Comparison of ENCODE assay signal across 19 cellular contexts in the genomic region with DNA sequence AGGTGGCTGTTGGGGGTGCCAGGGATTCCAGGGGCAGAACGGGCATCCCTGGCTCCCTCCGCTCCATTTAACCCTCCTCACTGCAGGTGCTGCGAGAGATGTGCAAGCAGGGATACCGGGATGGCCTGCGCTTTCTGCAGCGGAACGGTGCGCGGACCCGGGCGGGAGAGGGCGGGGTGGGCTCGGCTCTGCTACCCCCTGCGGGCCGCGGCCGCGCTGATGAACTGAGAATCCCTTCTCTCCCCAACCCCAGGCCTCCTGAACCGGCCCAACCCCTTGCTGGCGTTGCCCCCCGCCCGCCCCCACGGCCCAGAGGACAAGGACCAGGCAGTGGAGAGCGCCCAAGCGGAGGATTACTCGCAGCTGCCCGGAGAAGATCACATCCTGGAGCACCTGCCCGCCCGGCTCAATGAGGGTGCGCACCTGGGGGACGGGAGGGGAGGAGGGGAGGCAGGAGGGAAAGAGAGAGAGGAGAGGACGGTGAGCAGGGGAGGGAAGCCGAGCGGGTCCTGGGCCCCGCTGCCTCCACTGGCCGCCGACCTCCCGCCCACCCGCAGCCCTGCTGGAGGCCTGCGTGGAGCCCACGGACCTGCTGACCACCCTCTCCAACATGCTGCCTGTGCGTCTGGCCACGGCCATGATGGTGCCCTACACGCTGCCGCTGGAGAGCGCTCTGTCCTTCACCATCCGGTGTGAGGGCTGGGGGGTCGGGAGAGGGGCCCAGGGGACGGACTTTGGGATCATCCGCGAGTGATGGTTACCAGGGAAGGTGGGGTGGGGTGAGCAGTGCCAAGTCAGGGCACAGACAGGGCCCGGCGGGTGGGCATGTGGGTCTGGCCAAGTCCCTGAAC. TPM values are rescaled to one million over a fixed set of nuclear protein-coding genes. Genes with fewer than 3 reads are reported as not detected.
DNase-seq lines count a peak whose midpoint lies in the region; TF ChIP-seq lines count a peak whose summit lies in the region.
"Had no signal": no experiment of that assay in that cellular context is flagged by ENCODE, and none has a peak within 500 bp of the region (broad histone marks: within the 10 kb centered on the region; RNA-seq: fewer than 3 reads in every experiment).

No MANE protein-coding gene starts in this region.

- H4K20me1 ChIP-seq in mammary epithelial cell (ENCODE audit: insufficient read depth, low read length): no peaks in the 10 kb centered on the region

- DNase-seq in breast epithelium (ENCODE audit: low spot score in 2 of 2) (no peak), mammary epithelial cell (no peak), RWPE1 (ENCODE audit: low spot score) (no peak), stomach (no peak), KBM-7 (no peak), GM13977 (ENCODE audit: low spot score) (no peak)
- DNase-seq: activated CD4-positive, alpha-beta T cell treated with anti-CD3 and anti-CD28 coated beads, Interleukin-2, amount 10 ng/mL, durations not matched to agents 7 days and 5 days; activated CD8-positive, alpha-beta memory T cell treated with anti-CD3 and anti-CD28 coated beads, Interleukin-2, amount 50 U/mL, for 4 hours; activated effector memory CD4-positive, alpha-beta T cell treated with anti-CD3 and anti-CD28 coated beads, Interleukin-2, amount 50 U/mL, for 16 hours; amniotic stem cell; CD4-positive, alpha-beta memory T cell; MG63; NCI-H1694 treated with DMSO at 0.1 percent for 48 hours; occipital lobe; SIG-M5; T-cell had no signal

- H3K36me3 ChIP-seq in breast epithelium: peaks cover 9% of the 10 kb centered on the region
- H3K36me3 ChIP-seq in mammary epithelial cell (ENCODE audit: insufficient read depth, low read length): no peaks in the 10 kb centered on the region
- peaks cover 32 to 44% (median 43%) of the 10 kb centered on the region in 4 donors for H3K36me3 ChIP-seq in stomach

- in situ Hi-C loops in mammary epithelial cell (cut with MboI; ENCODE audit: low sequenced_read_pairs in 2 of 2) (no loop called here), KBM-7 (cut with MboI; ENCODE audit: low pct_unique_long_range_greater_than_20kb, low sequenced_read_pairs) (no loop called here), GM13977 (cut with MboI; ENCODE audit: low pct_unique_long_range_greater_than_20kb, low sequenced_read_pairs, unreplicated experiment) (no loop called here)

- H3K27me3 ChIP-seq in breast epithelium: no peaks in the 10 kb centered on the region
- no peaks in the 10 kb centered on the region for H3K27me3 ChIP-seq in mammary epithelial cell (ENCODE audit: insufficient read depth, low read length)
- H3K27me3 ChIP-seq in stomach: peaks cover 0 to 49% (median 10%) of the 10 kb centered on the region in 3 donors
- H3K27me3 ChIP-seq: MG63, right atrium auricular region had no signal

- WGBS in mammary epithelial cell (ENCODE audit: low coverage, missing lambda C conversion rate): 100% methylated on average over 2 of the region's 53 CpGs
- WGBS in stomach, 5 donors: 76 to 85% (median 84%) methylated on average over 44 to 53 of the region's 53 CpGs

- TF ChIP-seq EP300 in stomach (IDR thresholded peaks at IDR 0.05): no peak

- no peak overlapping the region for H3K4me3 ChIP-seq in breast epithelium
- H3K4me3 ChIP-seq in mammary epithelial cell (replicated peaks in 1 of 3; ENCODE audit: insufficient read depth in 1 of 3, low read depth in 2 of 3, low read length in 3 of 3): no peak overlapping the region
- peak overlapping the region in 1 of 4 donors; percentile 21 for H3K4me3 ChIP-seq in stomach
- H3K4me3 ChIP-seq: hepatocyte, lung, MG63, right atrium auricular region had no signal

- H3K27ac ChIP-seq in breast epithelium: peak overlapping the region; percentile 33 to 50
- no peak overlapping the region for H3K27ac ChIP-seq in mammary epithelial cell (ENCODE audit: insufficient read depth, low read depth, low read length)
- peak overlapping the region; percentile 97 for H3K27ac ChIP-seq in RWPE1
- H3K27ac ChIP-seq in stomach: peak overlapping the region; percentile 89 to 96 (median 94)
- H3K27ac ChIP-seq: hepatocyte had no signal

- H3K4me2 ChIP-seq in mammary epithelial cell (ENCODE audit: insufficient read depth, low read depth, low read length): no peak overlapping the region
- H3K4me2 ChIP-seq: hepatocyte had no signal

- POLR2A ChIA-PET in RWPE1 (lab: Yijun Ruan, JAX; ENCODE audit: low non-redundant PET): interaction anchor here (0.7 kb wide), 1 partner anchor 12 kb away, joined by 8 read pairs; no protein-coding TSS in a partner anchor

- intact Hi-C loops in breast epithelium (cut with DNase I; ENCODE audit: low total_unique reads): no loop called here
- intact Hi-C loops in mammary epithelial cell (cut with micrococcal nuclease): no loop called here
- intact Hi-C loops in stomach (cut with DNase I; ENCODE audit: low total_unique reads): no loop called here

- no peak overlapping the region for H3K9ac ChIP-seq in mammary epithelial cell (ENCODE audit: insufficient read depth, low read length)

- no TSS peak for BruUV-seq in mammary epithelial cell (replicated peaks; lab: Mats Ljungman, UMichigan)

- H3K79me2 ChIP-seq in mammary epithelial cell (ENCODE audit: insufficient read depth, low read length): peaks cover 24% of the 10 kb centered on the region

- no peak for TF ChIP-seq CTCF in breast epithelium (IDR thresholded peaks at IDR 0.05)
- no peak for TF ChIP-seq CTCF in mammary epithelial cell (conservative IDR thresholded peaks at IDR 0.05 in 1 of 2, IDR thresholded peaks at IDR 0.05 in 1 of 2; ENCODE audit: extremely low read depth in 1 of 2, insufficient read depth in 1 of 2, low read depth in 1 of 2, low read length in 2 of 2)
- no peak for TF ChIP-seq CTCF in RWPE1 (conservative IDR thresholded peaks at IDR 0.05; ENCODE audit: low read depth)
- no peak for TF ChIP-seq CTCF in stomach (IDR thresholded peaks at IDR 0.05)
- no peak for TF ChIP-seq CTCF in GM13977 (IDR thresholded peaks at IDR 0.05; ENCODE audit: extremely low read depth, insufficient read depth, missing control alignments)

- H3K4me1 ChIP-seq in breast epithelium: peaks cover 23 to 50% of the 10 kb centered on the region in 2 donors
- peaks cover 36% of the 10 kb centered on the region for H3K4me1 ChIP-seq in mammary epithelial cell (ENCODE audit: insufficient read depth, low read length)
- H3K4me1 ChIP-seq in stomach: peaks cover 75 to 90% (median 87%) of the 10 kb centered on the region in 4 donors

- H2AFZ ChIP-seq in mammary epithelial cell (ENCODE audit: low read depth, low read length): no peak overlapping the region
- H2AFZ ChIP-seq: hepatocyte had no signal

- CTCF ChIA-PET in mammary epithelial cell (lab: Charles Lee; ENCODE audit: low non-redundant PET): no interaction called here
- CTCF ChIA-PET in RWPE1 (lab: Yijun Ruan, JAX): no interaction called here

- TF ChIP-seq POLR2A in breast epithelium (IDR thresholded peaks at IDR 0.05) (no peak), stomach (IDR thresholded peaks at IDR 0.05) (no peak)

- H3K9me3 ChIP-seq in breast epithelium: no peaks in the 10 kb centered on the region
- no peaks in the 10 kb centered on the region for H3K9me3 ChIP-seq in mammary epithelial cell (replicated peaks; ENCODE audit: insufficient read depth, low read length)
- H3K9me3 ChIP-seq in stomach: no peaks in the 10 kb centered on the region
- H3K9me3 ChIP-seq: MG63, right atrium auricular region had no signal

- dilution Hi-C loops in mammary epithelial cell (cut with HindIII; ENCODE audit: low sequenced_read_pairs): no loop called here

RNA-seq across cellular contexts. Expression of a gene that starts 4.1 kb away (rescaled TPM):
- total RNA-seq in breast epithelium (100 to 1,000 TPM in 1 of 3 donors, 10 to 100 TPM in 2; 14.7 to 152 (median 86.2) TPM), mammary epithelial cell (under 1 TPM in 1 of 2 donors, not detected in 1; 0.17 TPM), stomach (100 to 1,000 TPM in 4 of 5 donors, 10 to 100 TPM in 1; 12.7 to 556 (median 165) TPM)
- polyA plus RNA-seq in mammary epithelial cell (0.25 TPM), stomach (100 to 1,000 TPM; 105 to 133 (median 119) TPM)
- not detected for polyA minus RNA-seq in mammary epithelial cell
- polyA plus RNA-seq: CD4-positive, alpha-beta memory T cell had no signal

RNA-seq across cellular contexts. Expression of a gene that starts 5.0 kb away (rescaled TPM):
- total RNA-seq in breast epithelium (100 to 1,000 TPM; 103 to 266 (median 109) TPM), mammary epithelial cell (10 to 100 TPM; 14.7 to 62.6 TPM), stomach (100 to 1,000 TPM in 3 of 5 donors, 10 to 100 TPM in 2; 33.4 to 385 (median 139) TPM)
- polyA plus RNA-seq in mammary epithelial cell (13.7 TPM), stomach (10 to 100 TPM; 41.7 to 85.1 (median 77.8) TPM)
- polyA minus RNA-seq in mammary epithelial cell: 17.2 TPM

RNA-seq across cellular contexts. Expression of a gene that starts 9.1 kb away (rescaled TPM):
- total RNA-seq in breast epithelium (100 to 1,000 TPM; 209 to 847 (median 343) TPM), mammary epithelial cell (100 to 1,000 TPM; 387 to 511 TPM), stomach (100 to 1,000 TPM; 103 to 293 (median 157) TPM)
- polyA plus RNA-seq in mammary epithelial cell (721 TPM), stomach (100 to 1,000 TPM in 2 of 3 donors, 10 to 100 TPM in 1; 66.7 to 262 (median 206) TPM)
- 374 TPM for polyA minus RNA-seq in mammary epithelial cell

RNA-seq across cellular contexts. Expression of a gene that starts 13.9 kb away (rescaled TPM):
- total RNA-seq in breast epithelium: 1,000 to 10,000 TPM in 2 of 3 donors, 100 to 1,000 TPM in 1; 583 to 1,665 (median 1,093) TPM
- 1,000 to 10,000 TPM in 1 of 2 donors, 100 to 1,000 TPM in 1; 135 to 1,487 TPM for total RNA-seq in mammary epithelial cell
- polyA plus RNA-seq in mammary epithelial cell: 1,296 TPM
- 737 TPM for polyA minus RNA-seq in mammary epithelial cell
- 1,000 to 10,000 TPM in 1 of 5 donors, 100 to 1,000 TPM in 4; 360 to 5,956 (median 454) TPM for total RNA-seq in stomach
- polyA plus RNA-seq in stomach: 1,000 to 10,000 TPM; 1,397 to 2,170 (median 1,669) TPM

RNA-seq across cellular contexts. Expression of a gene that starts 18.6 kb away (rescaled TPM):
- total RNA-seq in breast epithelium: 10 to 100 TPM; 10.2 to 17.3 (median 16.7) TPM
- total RNA-seq in mammary epithelial cell: 10 to 100 TPM in 1 of 2 donors, 1 to 10 TPM in 1; 4.5 to 19.2 TPM
- polyA plus RNA-seq in mammary epithelial cell: 9.3 TPM
- polyA minus RNA-seq in mammary epithelial cell: 1.8 TPM
- 100 to 1,000 TPM in 1 of 5 donors, 10 to 100 TPM in 3, 1 to 10 TPM in 1; 5.9 to 503 (median 57.1) TPM for total RNA-seq in stomach
- 10 to 100 TPM; 20.5 to 25.6 (median 25.5) TPM for polyA plus RNA-seq in stomach

Comparison
In these comparisons a context has a peak if more than half of its experiments do, and no peak if none do; other contexts are left out.
1. RNA of a gene that starts 4.1 kb away (total RNA-seq): 12.7 to 556 TPM in stomach and 14.7 to 152 TPM in breast epithelium; 0.17 TPM in mammary epithelial cell; every median in the first group is over 10 times any median in the second.